9 cellular contexts compared by ENCODE assay signal in the genomic region with DNA sequence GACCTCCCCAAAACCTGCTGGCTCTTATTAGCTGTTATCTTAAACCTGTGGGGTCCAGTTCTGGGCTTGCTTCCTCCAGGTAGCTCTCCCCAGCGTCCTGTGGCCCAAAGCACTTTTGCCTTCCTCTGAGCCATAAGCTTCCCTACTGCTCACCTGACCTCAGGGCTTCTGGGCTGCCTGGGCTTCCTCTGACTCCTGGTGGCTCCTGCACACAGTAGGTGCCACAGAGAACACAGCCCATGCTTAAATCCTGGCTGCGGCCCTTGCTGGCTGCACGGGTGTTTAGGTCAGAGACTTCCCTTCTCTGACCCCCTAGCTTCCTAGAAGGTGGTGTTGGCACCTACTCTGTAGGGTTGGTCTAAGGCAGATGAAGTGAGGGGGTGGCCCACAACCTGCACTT. TPM values are rescaled to one million over a fixed set of nuclear protein-coding genes. Genes with fewer than 3 reads are reported as not detected.
DNase-seq lines count a peak whose midpoint lies in the region; ATAC-seq and TF ChIP-seq lines count a peak whose summit lies in the region.
"Had no signal": no experiment of that assay in that cellular context is flagged by ENCODE, and none has a peak within 500 bp of the region (broad histone marks: within the 10 kb centered on the region; RNA-seq: fewer than 3 reads in every experiment).

No MANE protein-coding gene starts in this region.

- H3K36me3 ChIP-seq in BE2C = peaks cover 25% of the 10 kb centered on the region
- H3K36me3 ChIP-seq in esophagus squamous epithelium = peaks cover 0 to 7% (median 0%) of the 10 kb centered on the region in 3 donors
- no peaks in the 10 kb centered on the region for H3K36me3 ChIP-seq in neural progenitor cell
- no peaks in the 10 kb centered on the region for H3K36me3 ChIP-seq in tibial artery

- H3K27ac ChIP-seq in esophagus squamous epithelium = peak overlapping the region; percentile 94 to 97 (median 95)
- H3K27ac ChIP-seq in neural progenitor cell = no peak overlapping the region
- no peak overlapping the region for H3K27ac ChIP-seq in tibial artery

- H3K4me3 Mint-ChIP-seq in T-helper 17 cell = peak overlapping the region; percentile 81
- H3K4me3 Mint-ChIP-seq in neural progenitor cell = peak overlapping the region; percentile 68

- peak overlapping the region; percentile 93 for H3K27ac Mint-ChIP-seq in T-helper 17 cell
- H3K27ac Mint-ChIP-seq in neural progenitor cell = peak overlapping the region; percentile 89

- peaks cover 96% of the 10 kb centered on the region for H4K20me1 ChIP-seq in neural progenitor cell (ENCODE audit: low read depth)

- peaks cover 30% of the 10 kb centered on the region for H3K79me2 ChIP-seq in neural progenitor cell (ENCODE audit: low read depth)

- H3K9me3 ChIP-seq in BE2C (no peaks in the 10 kb centered on the region), T-helper 17 cell (ENCODE audit: control insufficient read depth, low read length, poor library complexity, severe bottlenecking) (no peaks in the 10 kb centered on the region), esophagus squamous epithelium (no peaks in the 10 kb centered on the region), neural progenitor cell (ENCODE audit: low read depth) (no peaks in the 10 kb centered on the region), tibial artery (no peaks in the 10 kb centered on the region)

- H3K4me3 ChIP-seq in BE2C (ENCODE audit: low read depth, low read length) (peak overlapping the region; percentile 70), esophagus squamous epithelium (peak overlapping the region in 1 of 4 donors; percentile 96), neural progenitor cell (no peak overlapping the region), tibial artery (no peak overlapping the region)

- H3K9me3 Mint-ChIP-seq in neural progenitor cell = no peaks in the 10 kb centered on the region

- H3K4me2 ChIP-seq in neural progenitor cell = peak overlapping the region; percentile 100

- H3K27me3 Mint-ChIP-seq in T-helper 17 cell (no peaks in the 10 kb centered on the region), neural progenitor cell (ENCODE audit: insufficient read depth, low read depth) (peaks cover 11% of the 10 kb centered on the region)

- no peak for ATAC-seq in T-helper 17 cell

- WGBS in esophagus squamous epithelium, 2 donors = 38 to 39% methylated on average over 1 to 3 of the region's 3 CpGs

- H3F3A ChIP-seq in neural progenitor cell (ENCODE audit: low read depth) = peaks cover 35% of the 10 kb centered on the region

- H3K4me1 ChIP-seq in BE2C (peaks cover 72% of the 10 kb centered on the region), esophagus squamous epithelium (peaks cover 87 to 97% (median 89%) of the 10 kb centered on the region in 3 donors), neural progenitor cell (peaks cover 37% of the 10 kb centered on the region), tibial artery (peaks cover 0 to 93% (median 54%) of the 10 kb centered on the region in 4 donors)

- TF ChIP-seq CTCF in BE2C (IDR thresholded peaks at IDR 0.05; ENCODE audit: low read depth, low read length) (no peak), esophagus squamous epithelium (IDR thresholded peaks at IDR 0.05) (no peak), neural progenitor cell (IDR thresholded peaks at IDR 0.05) (no peak), tibial artery (IDR thresholded peaks at IDR 0.05) (no peak)

- intact Hi-C loops in esophagus squamous epithelium (cut with DNase I) = no loop called here
- intact Hi-C loops in tibial artery (cut with DNase I; ENCODE audit: low total_unique reads) = no loop called here

- H3K36me3 Mint-ChIP-seq in T-helper 17 cell (ENCODE audit: low read depth) (no peaks in the 10 kb centered on the region), neural progenitor cell (no peaks in the 10 kb centered on the region)

- H3K9ac ChIP-seq in neural progenitor cell = no peak overlapping the region

- peaks cover 53% of the 10 kb centered on the region for H3K4me1 Mint-ChIP-seq in T-helper 17 cell
- H3K4me1 Mint-ChIP-seq in neural progenitor cell = peaks cover 52% of the 10 kb centered on the region

- TF ChIP-seq POLR2A in esophagus squamous epithelium (IDR thresholded peaks at IDR 0.05) = no peak

- H3K27me3 ChIP-seq in BE2C (no peaks in the 10 kb centered on the region), esophagus squamous epithelium (no peaks in the 10 kb centered on the region), neural progenitor cell (no peaks in the 10 kb centered on the region), tibial artery (no peaks in the 10 kb centered on the region)

- no peak overlapping the region for H2AFZ ChIP-seq in neural progenitor cell (replicated peaks)

- no peak for DNase-seq in BE2C
- DNase-seq in T-helper 17 cell = no peak
- no peak for DNase-seq in esophagus squamous epithelium (lab: John Stamatoyannopoulos, UW)
- DNase-seq in neural progenitor cell (ENCODE audit: low spot score) = no peak
- no peak for DNase-seq in NCI-H1105 treated with DMSO at 0.1 percent for 48 hours (lab: John Stamatoyannopoulos, UW)
- no peak for DNase-seq in tibial artery
- DNase-seq in NCI-H345 (lab: John Stamatoyannopoulos, UW) = no peak
- no peak for DNase-seq in Kasumi-1 (lab: John Stamatoyannopoulos, UW)
- DNase-seq: foreskin fibroblast had no signal

RNA-seq across cellular contexts. Expression of a gene that starts 2.5 kb away (rescaled TPM):
- polyA plus RNA-seq in BE2C (2012; ENCODE audit: insufficient read depth, insufficient read length, low read depth) = 327 TPM
- total RNA-seq in T-helper 17 cell = 100 to 1,000 TPM; 150 to 236 TPM
- 10 to 100 TPM; 53.4 to 71.1 (median 55.3) TPM for total RNA-seq in esophagus squamous epithelium
- 24.1 and 58.8 TPM in 2 replicates for total RNA-seq in neural progenitor cell (ENCODE audit: low replicate concordance)

RNA-seq across cellular contexts. Expression of a gene that starts 45.1 kb away (rescaled TPM):
- 7.4 TPM for polyA plus RNA-seq in BE2C (2012; ENCODE audit: insufficient read depth, insufficient read length, low read depth)
- total RNA-seq in T-helper 17 cell (1 to 10 TPM; 2.2 to 2.3 TPM), esophagus squamous epithelium (1 to 10 TPM; 3.0 to 8.8 (median 3.8) TPM), neural progenitor cell (ENCODE audit: low replicate concordance) (2.0 and 3.0 TPM in 2 replicates)

RNA-seq across cellular contexts. Expression of a gene that starts 56.8 kb away (rescaled TPM):
- polyA plus RNA-seq in BE2C (2012; ENCODE audit: insufficient read depth, insufficient read length, low read depth) = 5.6 TPM
- under 1 TPM in 1 of 2 donors, not detected in 1; 0.42 TPM for total RNA-seq in T-helper 17 cell
- total RNA-seq in esophagus squamous epithelium = 1 to 10 TPM; 1.9 to 7.6 (median 3.5) TPM
- 1.0 and 2.2 TPM in 2 replicates for total RNA-seq in neural progenitor cell (ENCODE audit: low replicate concordance)

Comparison
In these comparisons a context has a peak if more than half of its experiments do, and no peak if none do; other contexts are left out.
1. H3K27ac ChIP-seq: peak in esophagus squamous epithelium (4 of 4); none in neural progenitor cell (single experiment) and tibial artery (0 of 2).